ENCODE assay signal across 17 cellular contexts in genomic region chr16:78633551-78633950, GRCh38.
DNase-seq lines count a peak whose midpoint lies in the region; ATAC-seq, FAIRE-seq and TF ChIP-seq lines count a peak whose summit lies in the region.
"Had no signal": no experiment of that assay in that cellular context is flagged by ENCODE, and none has a peak within 500 bp of the region (broad histone marks: within the 10 kb centered on the region; RNA-seq: fewer than 3 reads in every experiment).

No MANE protein-coding gene starts in this region.

- no peaks in the 10 kb centered on the region for H3K27me3 Mint-ChIP-seq in Caco-2 (ENCODE audit: insufficient read depth, unreplicated experiment)
- H3K27me3 Mint-ChIP-seq: CD4-positive, CD25-positive, alpha-beta regulatory T cell had no signal

- WGBS in H1 (ENCODE audit: extremely low coverage in 1 of 2, insufficient coverage in 1 of 2, insufficient read length in 1 of 2, insufficient replicate concordance in 2 of 2, low coverage in 1 of 2, low lambda C conversion rate in 2 of 2, missing lambda C conversion rate in 1 of 2), 2 experiments, result 83% methylated on average over 12 of the region's 12 CpGs; no CpG with 5 or more reads in 1 of the 2 experiments
- WGBS in neuronal stem cell (ENCODE audit: extremely low coverage in 2 of 2, insufficient read length in 2 of 2, insufficient replicate concordance in 1 of 2), 2 donors, result no CpG with 5 or more reads among the region's 12 CpGs
- WGBS in ovary, 3 donors, result 74 to 86% (median 86%) methylated on average over 12 of the region's 12 CpGs

- H3K4me1 ChIP-seq in Caco-2, result no peaks in the 10 kb centered on the region
- no peaks in the 10 kb centered on the region for H3K4me1 ChIP-seq in H1 (replicated peaks in 1 of 4; ENCODE audit: control insufficient read depth in 3 of 4, insufficient read depth in 4 of 4, low read length in 3 of 4)
- peaks cover 2 to 3% of the 10 kb centered on the region in 2 donors for H3K4me1 ChIP-seq in neuronal stem cell (ENCODE audit: control insufficient read depth in 2 of 2, insufficient read depth in 1 of 2, low read depth in 1 of 2, low read length in 2 of 2)
- H3K4me1 ChIP-seq in ovary (ENCODE audit: insufficient read depth), result peaks cover 1% of the 10 kb centered on the region
- H3K4me1 ChIP-seq: BLaER1 treated with 17β-estradiol and CSF1 and Interleukin-3, amounts not matched to agents 10 nM and 100 nM had no signal

- H2BK5ac ChIP-seq in H1 (ENCODE audit: low read depth, low read length), result no peak overlapping the region
- H2BK5ac ChIP-seq in neuronal stem cell (ENCODE audit: low read length), result no peak overlapping the region

- H3K9ac ChIP-seq in H1 (replicated peaks in 1 of 4; ENCODE audit: extremely low read depth in 1 of 4, low read depth in 3 of 4, low read length in 3 of 4) (no peak overlapping the region), neuronal stem cell (ENCODE audit: low read depth, low read length, poor library complexity) (no peak overlapping the region)
- H3K9ac ChIP-seq: BLaER1 treated with 17β-estradiol and CSF1 and Interleukin-3, amounts not matched to agents 10 nM and 100 nM had no signal

- H3K23ac ChIP-seq in H1 (ENCODE audit: insufficient read length) (no peak overlapping the region), neuronal stem cell (ENCODE audit: low read depth, low read length, poor library complexity) (no peak overlapping the region)

- H3K4me3 Mint-ChIP-seq in Caco-2 (ENCODE audit: unreplicated experiment), result no peak overlapping the region
- H3K4me3 Mint-ChIP-seq: CD4-positive, CD25-positive, alpha-beta regulatory T cell; H9 had no signal

- TF ChIP-seq POLR2A in H1 (IDR thresholded peaks at IDR 0.05; ENCODE audit: control extremely low read depth in 1 of 2, low read depth in 2 of 2, low read length in 2 of 2), result no peak
- no peak for TF ChIP-seq POLR2A in ovary (IDR thresholded peaks at IDR 0.05)

- H4K8ac ChIP-seq in H1 (ENCODE audit: extremely low read depth, insufficient read depth, low read length) (no peak overlapping the region), neuronal stem cell (ENCODE audit: low read depth, low read length) (no peak overlapping the region)

- TF ChIP-seq CTCF in Caco-2 (IDR thresholded peaks at IDR 0.05; ENCODE audit: insufficient read depth in 1 of 2, low read depth in 1 of 2, low read length in 1 of 2, severe bottlenecking in 1 of 2, unreplicated experiment in 1 of 2) (no peak), H1 (IDR thresholded peaks at IDR 0.05; ENCODE audit: control extremely low read depth in 1 of 3, insufficient read depth in 1 of 3, low read depth in 1 of 3, low read length in 3 of 3) (no peak), ovary (IDR thresholded peaks at IDR 0.05) (no peak)

- intact Hi-C loops in Caco-2 (cut with micrococcal nuclease; ENCODE audit: unreplicated experiment), result no loop called here
- intact Hi-C loops in ovary (cut with DNase I), result no loop called here

- H2BK120ac ChIP-seq in H1 (replicated peaks; ENCODE audit: low read depth, low read length) (no peak overlapping the region), neuronal stem cell (ENCODE audit: low read depth, low read length) (no peak overlapping the region)

- H2BK20ac ChIP-seq in H1 (ENCODE audit: low read length), result no peak overlapping the region

- no peak overlapping the region for H3K14ac ChIP-seq in H1 (ENCODE audit: insufficient read length)
- no peak overlapping the region for H3K14ac ChIP-seq in neuronal stem cell (ENCODE audit: low read length)

- H3K4me3 ChIP-seq in Caco-2 (ENCODE audit: low read depth, low read length) (no peak overlapping the region), H1 (ENCODE audit: extremely low read depth in 1 of 4, insufficient read depth in 2 of 4, low read depth in 3 of 4, low read length in 4 of 4) (no peak overlapping the region), neuronal stem cell (ENCODE audit: low read length in 2 of 2) (no peak overlapping the region), ovary (no peak overlapping the region)
- H3K4me3 ChIP-seq: BLaER1 treated with 17β-estradiol and CSF1 and Interleukin-3, amounts not matched to agents 10 nM and 100 nM; K562 had no signal

- H3K4me1 Mint-ChIP-seq in Caco-2 (ENCODE audit: low read depth, unreplicated experiment), result peaks cover 11% of the 10 kb centered on the region
- H3K4me1 Mint-ChIP-seq: CD4-positive, CD25-positive, alpha-beta regulatory T cell had no signal

- H2AK5ac ChIP-seq in H1 (ENCODE audit: low read depth, low read length), result 0 out of 2 replicates have a peak overlapping the region, but pooled peaks have one; percentile 6
- no peak overlapping the region for H2AK5ac ChIP-seq in neuronal stem cell (ENCODE audit: low read depth, low read length)

- POLR2A ChIA-PET in Caco-2 (lab: Charles Lee) (no interaction called here), H1 (lab: Charles Lee; ENCODE audit: partially characterized antibody) (interaction anchor here (0.9 kb wide), 1 partner anchor 76 kb away, joined by 4 read pairs; no protein-coding TSS in a partner anchor)

- H3K18ac ChIP-seq in H1 (ENCODE audit: extremely low read depth, low read length) (no peak overlapping the region), neuronal stem cell (ENCODE audit: low read length) (peak overlapping the region; percentile 51)

- no peak overlapping the region for H3K56ac ChIP-seq in H1 (replicated peaks; ENCODE audit: insufficient read length, low read depth, low read length)

- CTCF ChIA-PET in Caco-2 (lab: Charles Lee) (no interaction called here), H1 (lab: Charles Lee; ENCODE audit: partially characterized antibody) (no interaction called here)

- H2BK12ac ChIP-seq in H1 (ENCODE audit: low read depth, low read length) (no peak overlapping the region), neuronal stem cell (ENCODE audit: low read length) (no peak overlapping the region)

- no peaks in the 10 kb centered on the region for H3K36me3 Mint-ChIP-seq in Caco-2 (ENCODE audit: insufficient read depth, unreplicated experiment)

- peak overlapping the region; percentile 43 for H3K27ac Mint-ChIP-seq in Caco-2 (ENCODE audit: unreplicated experiment)

- H3K27me3 ChIP-seq in Caco-2 (replicated peaks; ENCODE audit: control insufficient read depth, insufficient read depth, low read length), result no peaks in the 10 kb centered on the region
- no peaks in the 10 kb centered on the region for H3K27me3 ChIP-seq in H1 (replicated peaks in 1 of 4; ENCODE audit: control insufficient read depth in 3 of 4, extremely low read depth in 1 of 4, insufficient read depth in 3 of 4, low read length in 3 of 4)
- H3K27me3 ChIP-seq in neuronal stem cell (ENCODE audit: control insufficient read depth in 3 of 3, insufficient read depth in 3 of 3, low read depth in 1 of 3, low read length in 3 of 3), result no peaks in the 10 kb centered on the region
- no peaks in the 10 kb centered on the region for H3K27me3 ChIP-seq in ovary
- H3K27me3 ChIP-seq: BLaER1 treated with 17β-estradiol and CSF1 and Interleukin-3, amounts not matched to agents 10 nM and 100 nM had no signal

- H3K23me2 ChIP-seq in H1 (ENCODE audit: low read depth, low read length), result no peaks in the 10 kb centered on the region

- H4K20me1 ChIP-seq in H1 (replicated peaks in 1 of 2; ENCODE audit: control insufficient read depth in 1 of 2, insufficient read depth in 2 of 2, low read length in 2 of 2), result no peaks in the 10 kb centered on the region
- H4K20me1 ChIP-seq: BLaER1 treated with 17β-estradiol and CSF1 and Interleukin-3, amounts not matched to agents 10 nM and 100 nM had no signal

- peaks cover 13% of the 10 kb centered on the region for H3K9me3 Mint-ChIP-seq in Caco-2 (ENCODE audit: unreplicated experiment)

- H2AFZ ChIP-seq in H1 (ENCODE audit: low read length) (no peak overlapping the region), neuronal stem cell (ENCODE audit: low read length) (no peak overlapping the region)

- no TSS peak for BruUV-seq in Caco-2 (replicated peaks; lab: Mats Ljungman, UMichigan)

- no peak overlapping the region for H4K5ac ChIP-seq in H1 (ENCODE audit: insufficient read length, low read depth, low read length)

- peaks cover 11% of the 10 kb centered on the region for H3K9me3 ChIP-seq in Caco-2
- H3K9me3 ChIP-seq in H1 (ENCODE audit: insufficient read depth in 2 of 2, low read depth in 1 of 2, low read length in 1 of 2), result peaks cover 14 to 16% of the 10 kb centered on the region in 2 experiments
- H3K9me3 ChIP-seq in neuronal stem cell (replicated peaks in 1 of 2; ENCODE audit: control insufficient read depth in 2 of 2, insufficient read depth in 1 of 2, low read depth in 1 of 2, low read length in 2 of 2), result peaks cover 9 to 21% of the 10 kb centered on the region in 2 donors
- no peaks in the 10 kb centered on the region for H3K9me3 ChIP-seq in ovary

- H3K4ac ChIP-seq in H1 (replicated peaks; ENCODE audit: insufficient read length, low read depth, low read length) (no peak overlapping the region), neuronal stem cell (ENCODE audit: low read length) (no peak overlapping the region)

- H3K79me2 ChIP-seq in H1 (ENCODE audit: control insufficient read depth in 1 of 2, insufficient read depth in 2 of 2, low read length in 2 of 2), result no peaks in the 10 kb centered on the region

- H2BK15ac ChIP-seq in H1 (ENCODE audit: low read length) (no peak overlapping the region), neuronal stem cell (ENCODE audit: low read length) (no peak overlapping the region)

- TF ChIP-seq EP300 in H1 (IDR thresholded peaks at IDR 0.05; ENCODE audit: borderline replicate concordance in 1 of 2, low read depth in 2 of 2, low read length in 2 of 2), result no peak
- no peak for TF ChIP-seq EP300 in ovary (IDR thresholded peaks at IDR 0.05)

- H3K36me3 ChIP-seq in Caco-2 (ENCODE audit: control insufficient read depth, insufficient read depth, low read length) (no peaks in the 10 kb centered on the region), H1 (ENCODE audit: control insufficient read depth in 2 of 4, insufficient read depth in 4 of 4, low read length in 3 of 4) (no peaks in the 10 kb centered on the region), neuronal stem cell (replicated peaks in 1 of 2; ENCODE audit: control insufficient read depth in 2 of 2, insufficient read depth in 2 of 2, low read length in 2 of 2) (no peaks in the 10 kb centered on the region), ovary (no peaks in the 10 kb centered on the region)

- TF ChIP-seq RAD21 in H1 (IDR thresholded peaks at IDR 0.05 in 1 of 2, conservative IDR thresholded peaks at IDR 0.05 in 1 of 2; ENCODE audit: low read depth in 2 of 2, low read length in 2 of 2), result no peak

- DNase-seq in Caco-2 (no peak), HT1080 (ENCODE audit: low read depth) (peak; percentile 10), H1 (ENCODE audit: low read depth in 1 of 2, low spot score in 2 of 2) (no peak), neuronal stem cell (ENCODE audit: low spot score) (no peak), ovary (no peak)
- DNase-seq in activated CD8-positive, alpha-beta memory T cell treated with anti-CD3 and anti-CD28 coated beads, Interleukin-2, amount 50 U/mL, for 48 hours, result no peak
- DNase-seq: ACHN; Calu3; CD4-positive, CD25-positive, alpha-beta regulatory T cell; DMS 273 treated with DMSO at 0.1 percent for 48 hours; H9 had no signal

- H3K4me2 ChIP-seq in H1 (ENCODE audit: insufficient read depth in 1 of 2, low read depth in 2 of 2, low read length in 2 of 2), result no peak overlapping the region
- H3K4me2 ChIP-seq in neuronal stem cell (ENCODE audit: insufficient read depth, low read length, poor library complexity, severe bottlenecking), result no peak overlapping the region
- H3K4me2 ChIP-seq: BLaER1 treated with 17β-estradiol and CSF1 and Interleukin-3, amounts not matched to agents 10 nM and 100 nM had no signal

- H3K79me1 ChIP-seq in H1 (ENCODE audit: low read depth, low read length) (no peaks in the 10 kb centered on the region), neuronal stem cell (ENCODE audit: low read depth, low read length) (no peaks in the 10 kb centered on the region)

- no peak for ATAC-seq in HG02981 (IDR thresholded peaks at IDR 0.05; ENCODE audit: unreplicated experiment)
- ATAC-seq: K562 had no signal

- H3K27ac ChIP-seq in H1 (ENCODE audit: low read depth, low read length) (no peak overlapping the region), neuronal stem cell (replicated peaks; ENCODE audit: low read length) (no peak overlapping the region), ovary (no peak overlapping the region)
- H3K27ac ChIP-seq: BLaER1 treated with 17β-estradiol and CSF1 and Interleukin-3, amounts not matched to agents 10 nM and 100 nM had no signal

- H4K91ac ChIP-seq in H1 (replicated peaks; ENCODE audit: insufficient read length, low read length), result no peak overlapping the region
- H4K91ac ChIP-seq in neuronal stem cell (ENCODE audit: low read depth, low read length, poor library complexity), result no peak overlapping the region

- no peak for FAIRE-seq in H1 (lab: Jason Lieb, UNC)
- FAIRE-seq: GM12892, GM19239, HTR-8/SVneo, K562 had no signal
